9 cellular contexts compared by ENCODE assay signal in genomic region chr6:63571382-63571882, GRCh38. TPM values are rescaled to one million over a fixed set of nuclear protein-coding genes. Genes with fewer than 3 reads are reported as not detected.
DNase-seq lines count a peak whose midpoint lies in the region; ATAC-seq, FAIRE-seq and TF ChIP-seq lines count a peak whose summit lies in the region.
"Had no signal": no experiment of that assay in that cellular context is flagged by ENCODE, and none has a peak within 500 bp of the region (broad histone marks: within the 10 kb centered on the region; RNA-seq: fewer than 3 reads in every experiment).

No MANE protein-coding gene starts in this region.

- in situ Hi-C loops in HepG2 (cut with HindIII; ENCODE audit: extremely low pct_ligation_motif_present, low pct_unique_long_range_greater_than_20kb) = loop anchor here (5.0 kb wide), 3 partner anchors 54 to 219 kb away; no protein-coding TSS in a partner anchor

- H3K9me3 ChIP-seq in HUES6 (ENCODE audit: control insufficient read depth, insufficient read depth, low read depth, low read length) (no peaks in the 10 kb centered on the region), adrenal gland (replicated peaks in 1 of 3) (no peaks in the 10 kb centered on the region), HepG2 (ENCODE audit: low read length) (no peaks in the 10 kb centered on the region), tibial nerve (no peaks in the 10 kb centered on the region)

- FAIRE-seq in HepG2 (lab: Jason Lieb, UNC) = no peak
- FAIRE-seq: frontal cortex had no signal

- H3K4me3 ChIP-seq in HUES6 (ENCODE audit: low read depth, low read length) = peak overlapping the region; percentile 71
- peak overlapping the region in 2 of 4 donors; percentile 47 to 93 for H3K4me3 ChIP-seq in adrenal gland
- peak overlapping the region; percentile 50 to 89 (median 58) for H3K4me3 ChIP-seq in HepG2 (replicated peaks in 1 of 3; ENCODE audit: insufficient read depth in 1 of 3, low read depth in 2 of 3, low read length in 3 of 3)
- H3K4me3 ChIP-seq in tibial nerve = peak overlapping the region; percentile 66 to 100 (median 86)

- H3K9ac ChIP-seq in HUES6 (ENCODE audit: low read length) = peak overlapping the region; percentile 86
- H3K9ac ChIP-seq in HepG2 (ENCODE audit: insufficient read depth, low read depth, low read length) = peak overlapping the region; percentile 99

- H3K79me2 ChIP-seq in HepG2 (ENCODE audit: insufficient read depth, low read length) = peaks cover 95% of the 10 kb centered on the region

- intact Hi-C loops in adrenal gland (cut with DNase I) = loop anchor here in 1 of 2 donors (10.0 kb wide), 1 partner anchor 217 kb away; no protein-coding TSS in a partner anchor
- intact Hi-C loops in HepG2 (cut with micrococcal nuclease; ENCODE audit: unreplicated experiment) = no loop called here

- TF ChIP-seq POLR2A in adrenal gland (IDR thresholded peaks at IDR 0.05) = no peak
- peak in 1 of 2 experiments; percentile 21; a peak in 1 of 4 replicates for TF ChIP-seq POLR2A in HepG2 (IDR thresholded peaks at IDR 0.05; ENCODE audit: insufficient read depth in 1 of 2, low read depth in 2 of 2, low read length in 2 of 2)
- TF ChIP-seq POLR2A in tibial nerve (IDR thresholded peaks at IDR 0.05) = no peak

- TSS peak; percentile 64 for BruUV-seq in HepG2 (replicated peaks; lab: Mats Ljungman, UMichigan)

- peak; percentile 0; the same call in 2 of the 3 replicates for ATAC-seq in HepG2

- TF ChIP-seq EP300 in HepG2 (IDR thresholded peaks at IDR 0.05; ENCODE audit: low read depth in 2 of 2, low read length in 2 of 2) (no peak), HepG2 (CRISPR knock-in tag; IDR thresholded peaks at IDR 0.05; ENCODE audit: borderline replicate concordance) (0 out of 2 replicates have a peak, but pooled peaks have one; percentile 10), tibial nerve (IDR thresholded peaks at IDR 0.05) (no peak)

- H3K27me3 ChIP-seq in HUES6 (ENCODE audit: control insufficient read depth, insufficient read depth, low read length) (peaks cover 17% of the 10 kb centered on the region; the same call in 1 of the 2 replicates), adrenal gland (no peaks in the 10 kb centered on the region), HepG2 (ENCODE audit: control insufficient read depth in 1 of 2, insufficient read depth in 2 of 2, low read length in 2 of 2) (no peaks in the 10 kb centered on the region; a peak in 1 of 5 replicates), tibial nerve (no peaks in the 10 kb centered on the region)

- no peak overlapping the region for H2AFZ ChIP-seq in HepG2 (ENCODE audit: low read length)

- H3K27ac ChIP-seq in 22Rv1 (peak overlapping the region; percentile 99), HUES6 (ENCODE audit: low read depth, low read length) (peak overlapping the region; percentile 29; the same call in 1 of the 2 replicates), adrenal gland (peak overlapping the region in 4 of 5 donors; percentile 99 to 100 (median 100)), HepG2 (ENCODE audit: extremely low read length, insufficient read depth, low read length) (peak overlapping the region; percentile 96), tibial nerve (peak overlapping the region; percentile 83 to 100 (median 96))

- TF ChIP-seq RAD21 in HepG2 (CRISPR knock-in tag; IDR thresholded peaks at IDR 0.05) = no peak; the same call in 1 of the 2 replicates

- 9 to 15% (median 11%) methylated on average over 13 of the region's 13 CpGs for WGBS in adrenal gland, 4 donors
- 6% methylated on average over 13 of the region's 13 CpGs for WGBS in HepG2 (ENCODE audit: low lambda C conversion rate)
- 13 to 18% methylated on average over 13 of the region's 13 CpGs for WGBS in tibial nerve, 2 donors

- H3K4me1 ChIP-seq in HUES6 (ENCODE audit: control insufficient read depth, insufficient read depth, low read length) = peaks cover 7% of the 10 kb centered on the region
- peaks cover 8 to 34% of the 10 kb centered on the region in 2 donors for H3K4me1 ChIP-seq in adrenal gland (replicated peaks in 1 of 2)
- peaks cover 61% of the 10 kb centered on the region for H3K4me1 ChIP-seq in HepG2 (ENCODE audit: insufficient read depth, low read length)
- H3K4me1 ChIP-seq in tibial nerve = peaks cover 0 to 33% (median 6%) of the 10 kb centered on the region in 4 donors

- no peak for DNase-seq in adrenal gland
- DNase-seq in HepG2 (ENCODE audit: low spot score) = no peak
- DNase-seq in tibial nerve (ENCODE audit: low spot score in 2 of 2) = no peak
- no peak for DNase-seq in SW480 (ENCODE audit: low spot score)
- DNase-seq in DMS 273 (lab: John Stamatoyannopoulos, UW; ENCODE audit: unreplicated experiment) = no peak
- no peak for DNase-seq in DMS 273 treated with DMSO at 0.1 percent for 48 hours (lab: John Stamatoyannopoulos, UW)

- peak overlapping the region; percentile 96 for H3K4me2 ChIP-seq in HepG2 (ENCODE audit: low read depth, low read length)

- POLR2A ChIA-PET in HepG2 (lab: Yijun Ruan, JAX) = interaction anchor here (1.1 to 2.8 kb wide), 8 partner anchors 10 to 218 kb away, joined by 3 to 12 read pairs (median 4); partner anchors contain the start of gene PHF3

- H3K36me3 ChIP-seq in HUES6 (ENCODE audit: control insufficient read depth, insufficient read depth, low read length) (peaks cover 13% of the 10 kb centered on the region), adrenal gland (replicated peaks in 1 of 2) (peaks cover 0 to 2% of the 10 kb centered on the region in 2 donors), HepG2 (replicated peaks in 1 of 2; ENCODE audit: control insufficient read depth in 1 of 2, insufficient read depth in 2 of 2, low read length in 2 of 2) (peaks cover 2 to 3% of the 10 kb centered on the region in 2 experiments), tibial nerve (peaks cover 0 to under 1% (median 0%) of the 10 kb centered on the region in 3 donors)

- H4K20me1 ChIP-seq in HepG2 (ENCODE audit: insufficient read depth, low read length) = peaks cover 29% of the 10 kb centered on the region

- CTCF ChIA-PET in HepG2 (lab: Yijun Ruan, JAX; ENCODE audit: low intra/inter-chr PET ratio, low total read pairs) = no interaction called here

- no peak for TF ChIP-seq CTCF in 22Rv1 (IDR thresholded peaks at IDR 0.05)
- TF ChIP-seq CTCF in adrenal gland (IDR thresholded peaks at IDR 0.05) = no peak
- TF ChIP-seq CTCF in HepG2 (CRISPR knock-in tag; IDR thresholded peaks at IDR 0.05) = peak; percentile 26; the same call in 1 of the 2 replicates
- TF ChIP-seq CTCF in tibial nerve (IDR thresholded peaks at IDR 0.05) = no peak

TF ChIP-seq in HepG2, 621 proteins besides CTCF, POLR2A, EP300 and RAD21 (continues in another document):
- TF ChIP-seq ZNF788 (CRISPR knock-in tag; IDR thresholded peaks at IDR 0.05; ENCODE audit: borderline replicate concordance) (no peak), ZSCAN30 (CRISPR knock-in tag; IDR thresholded peaks at IDR 0.05) (0 out of 2 replicates have a peak, but pooled peaks have one; percentile 14), ZNF292 (CRISPR knock-in tag; IDR thresholded peaks at IDR 0.05; ENCODE audit: borderline replicate concordance, low read depth) (no peak), ZNF264 (CRISPR knock-in tag; IDR thresholded peaks at IDR 0.05) (no peak), ZNF674 (CRISPR knock-in tag; IDR thresholded peaks at IDR 0.05; ENCODE audit: low read depth) (no peak), HDAC6 (IDR thresholded peaks at IDR 0.05; ENCODE audit: low read depth, low read length) (no peak), RFXAP (CRISPR knock-in tag; IDR thresholded peaks at IDR 0.05; ENCODE audit: borderline replicate concordance) (no peak), ZNF776 (CRISPR knock-in tag; IDR thresholded peaks at IDR 0.05) (no peak), MAFF (IDR thresholded peaks at IDR 0.05; ENCODE audit: low read depth, low read length) (no peak)
- TF ChIP-seq, protein P1, sequence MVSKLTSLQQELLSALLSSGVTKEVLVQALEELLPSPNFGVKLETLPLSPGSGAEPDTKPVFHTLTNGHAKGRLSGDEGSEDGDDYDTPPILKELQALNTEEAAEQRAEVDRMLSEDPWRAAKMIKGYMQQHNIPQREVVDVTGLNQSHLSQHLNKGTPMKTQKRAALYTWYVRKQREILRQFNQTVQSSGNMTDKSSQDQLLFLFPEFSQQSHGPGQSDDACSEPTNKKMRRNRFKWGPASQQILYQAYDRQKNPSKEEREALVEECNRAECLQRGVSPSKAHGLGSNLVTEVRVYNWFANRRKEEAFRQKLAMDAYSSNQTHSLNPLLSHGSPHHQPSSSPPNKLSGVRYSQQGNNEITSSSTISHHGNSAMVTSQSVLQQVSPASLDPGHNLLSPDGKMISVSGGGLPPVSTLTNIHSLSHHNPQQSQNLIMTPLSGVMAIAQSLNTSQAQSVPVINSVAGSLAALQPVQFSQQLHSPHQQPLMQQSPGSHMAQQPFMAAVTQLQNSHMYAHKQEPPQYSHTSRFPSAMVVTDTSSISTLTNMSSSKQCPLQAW (CRISPR knock-in tag; IDR thresholded peaks at IDR 0.05) = no peak

RNA-seq across cellular contexts. Expression of gene PTP4A1, which starts 0.8 kb away (rescaled TPM):
- total RNA-seq in adrenal gland (100 to 1,000 TPM in 3 of 8 donors, 10 to 100 TPM in 5; 20.9 to 194 (median 59.7) TPM), HepG2 (2016; rRNA removed; fragmentation: Illumina TruSeq; extraction: Trizol) (376 and 681 TPM in 2 replicates), tibial nerve (10 to 100 TPM; 10.5 to 22.8 (median 18.4) TPM)
- polyA plus RNA-seq in adrenal gland (100 to 1,000 TPM in 1 of 3 donors, 10 to 100 TPM in 1, 1 to 10 TPM in 1; 5.7 to 134 (median 21.2) TPM), HepG2 (2011; rRNA removed) (127 and 141 TPM in 2 replicates)
- total RNA-seq in HepG2 (2016; cell fraction: cytosol; rRNA removed; fragmentation: Illumina TruSeq; extraction: Trizol; ENCODE audit: low read depth) = 72.5 and 82.8 TPM in 2 replicates
- total RNA-seq in HepG2 (2016; cell fraction: insoluble cytoplasmic fraction; rRNA removed; fragmentation: Illumina TruSeq; extraction: Trizol) = 381 and 654 TPM in 2 replicates
- 431 TPM in 2 replicates for total RNA-seq in HepG2 (2016; cell fraction: membrane; rRNA removed; fragmentation: Illumina TruSeq; extraction: Trizol)
- total RNA-seq in HepG2 (2016; cell fraction: nucleus; rRNA removed; fragmentation: Illumina TruSeq; extraction: Trizol) = 336 and 365 TPM in 2 replicates
- 61.2 and 126 TPM in 2 replicates for polyA plus RNA-seq in HepG2 (2011; cell fraction: cytosol; rRNA removed)
- polyA plus RNA-seq in HepG2 (2011; cell fraction: nucleus; rRNA removed) = 48.0 and 68.5 TPM in 2 replicates
- 273 TPM in 2 replicates for polyA plus RNA-seq in HepG2 (2012)
- polyA plus RNA-seq in HepG2 (2016; cell fraction: cytosol; fragmentation: Illumina TruSeq; extraction: Trizol; ENCODE audit: low read depth) = 53.9 and 75.2 TPM in 2 replicates
- polyA plus RNA-seq in HepG2 (2016; cell fraction: insoluble cytoplasmic fraction; fragmentation: Illumina TruSeq; extraction: Trizol; ENCODE audit: low read depth) = 710 and 726 TPM in 2 replicates
- polyA plus RNA-seq in HepG2 (2016; cell fraction: membrane; fragmentation: Illumina TruSeq; extraction: Trizol; ENCODE audit: low read depth) = 254 and 286 TPM in 2 replicates
- 411 and 435 TPM in 2 replicates for polyA plus RNA-seq in HepG2 (2016; cell fraction: nucleus; fragmentation: Illumina TruSeq; extraction: Trizol; ENCODE audit: insufficient read depth, low read depth)
- polyA minus RNA-seq in HepG2 (2011; rRNA and poly(A)+ RNA removed; ENCODE audit: low replicate concordance) = 36.0 and 84.0 TPM in 2 replicates
- 187 and 229 TPM in 2 replicates for polyA minus RNA-seq in HepG2 (2011; cell fraction: cytosol; rRNA and poly(A)+ RNA removed)
- 195 and 232 TPM in 2 replicates for polyA minus RNA-seq in HepG2 (2011; cell fraction: nucleus; rRNA and poly(A)+ RNA removed)

Comparison
In these comparisons a context has a peak if more than half of its experiments do, and no peak if none do; other contexts are left out.
1. H3K27ac ChIP-seq: peak in every context shown above with its lines; median percentile 100 in adrenal gland; 99 in 22Rv1; 96 in tibial nerve; 96 in HepG2; 29 in HUES6.